In the genomic region with DNA sequence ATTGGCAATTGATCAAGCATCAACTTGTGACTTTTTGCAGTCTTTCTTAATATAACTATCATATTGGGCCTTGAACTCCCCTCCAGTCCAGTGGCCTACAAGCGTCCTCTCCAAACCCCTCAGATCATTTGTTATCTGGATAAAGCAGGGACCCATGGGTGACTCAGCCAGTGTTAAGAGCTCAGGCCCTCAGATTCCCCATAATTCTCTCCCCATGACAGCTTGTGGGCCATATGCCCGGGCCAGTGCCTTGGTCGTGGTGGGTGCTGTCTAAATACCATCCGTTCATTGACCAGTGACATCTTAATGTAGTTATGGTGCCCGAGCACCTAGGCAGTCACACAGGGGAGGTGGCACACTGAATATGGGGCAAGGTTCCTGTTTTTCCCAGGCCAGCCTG, we compare ENCODE assay signal across 1 cellular context.
TF ChIP-seq lines count a peak whose summit lies in the region.

No MANE protein-coding gene starts in this region.

TF ChIP-seq in K562, 482 proteins besides CTCF, POLR2A, EP300 and RAD21 (continued from another document and continues in another):
- TF ChIP-seq NFRKB (IDR thresholded peaks at IDR 0.05; ENCODE audit: low read depth): no peak
- TF ChIP-seq, protein P1, sequence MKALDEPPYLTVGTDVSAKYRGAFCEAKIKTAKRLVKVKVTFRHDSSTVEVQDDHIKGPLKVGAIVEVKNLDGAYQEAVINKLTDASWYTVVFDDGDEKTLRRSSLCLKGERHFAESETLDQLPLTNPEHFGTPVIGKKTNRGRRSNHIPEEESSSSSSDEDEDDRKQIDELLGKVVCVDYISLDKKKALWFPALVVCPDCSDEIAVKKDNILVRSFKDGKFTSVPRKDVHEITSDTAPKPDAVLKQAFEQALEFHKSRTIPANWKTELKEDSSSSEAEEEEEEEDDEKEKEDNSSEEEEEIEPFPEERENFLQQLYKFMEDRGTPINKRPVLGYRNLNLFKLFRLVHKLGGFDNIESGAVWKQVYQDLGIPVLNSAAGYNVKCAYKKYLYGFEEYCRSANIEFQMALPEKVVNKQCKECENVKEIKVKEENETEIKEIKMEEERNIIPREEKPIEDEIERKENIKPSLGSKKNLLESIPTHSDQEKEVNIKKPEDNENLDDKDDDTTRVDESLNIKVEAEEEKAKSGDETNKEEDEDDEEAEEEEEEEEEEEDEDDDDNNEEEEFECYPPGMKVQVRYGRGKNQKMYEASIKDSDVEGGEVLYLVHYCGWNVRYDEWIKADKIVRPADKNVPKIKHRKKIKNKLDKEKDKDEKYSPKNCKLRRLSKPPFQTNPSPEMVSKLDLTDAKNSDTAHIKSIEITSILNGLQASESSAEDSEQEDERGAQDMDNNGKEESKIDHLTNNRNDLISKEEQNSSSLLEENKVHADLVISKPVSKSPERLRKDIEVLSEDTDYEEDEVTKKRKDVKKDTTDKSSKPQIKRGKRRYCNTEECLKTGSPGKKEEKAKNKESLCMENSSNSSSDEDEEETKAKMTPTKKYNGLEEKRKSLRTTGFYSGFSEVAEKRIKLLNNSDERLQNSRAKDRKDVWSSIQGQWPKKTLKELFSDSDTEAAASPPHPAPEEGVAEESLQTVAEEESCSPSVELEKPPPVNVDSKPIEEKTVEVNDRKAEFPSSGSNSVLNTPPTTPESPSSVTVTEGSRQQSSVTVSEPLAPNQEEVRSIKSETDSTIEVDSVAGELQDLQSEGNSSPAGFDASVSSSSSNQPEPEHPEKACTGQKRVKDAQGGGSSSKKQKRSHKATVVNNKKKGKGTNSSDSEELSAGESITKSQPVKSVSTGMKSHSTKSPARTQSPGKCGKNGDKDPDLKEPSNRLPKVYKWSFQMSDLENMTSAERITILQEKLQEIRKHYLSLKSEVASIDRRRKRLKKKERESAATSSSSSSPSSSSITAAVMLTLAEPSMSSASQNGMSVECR (CRISPR knock-in tag; IDR thresholded peaks at IDR 0.05): no peak
- TF ChIP-seq MXI1 (IDR thresholded peaks at IDR 0.05; ENCODE audit: low read depth, low read length): no peak
- no peak for TF ChIP-seq ZNF140 (CRISPR knock-in tag; IDR thresholded peaks at IDR 0.05)
- TF ChIP-seq RB1 (IDR thresholded peaks at IDR 0.05; ENCODE audit: low read depth): no peak; the same call in 1 of the 2 replicates
- TF ChIP-seq RBM17 (IDR thresholded peaks at IDR 0.05; ENCODE audit: borderline replicate concordance, low read depth, low read length): no peak
- TF ChIP-seq, protein P2, sequence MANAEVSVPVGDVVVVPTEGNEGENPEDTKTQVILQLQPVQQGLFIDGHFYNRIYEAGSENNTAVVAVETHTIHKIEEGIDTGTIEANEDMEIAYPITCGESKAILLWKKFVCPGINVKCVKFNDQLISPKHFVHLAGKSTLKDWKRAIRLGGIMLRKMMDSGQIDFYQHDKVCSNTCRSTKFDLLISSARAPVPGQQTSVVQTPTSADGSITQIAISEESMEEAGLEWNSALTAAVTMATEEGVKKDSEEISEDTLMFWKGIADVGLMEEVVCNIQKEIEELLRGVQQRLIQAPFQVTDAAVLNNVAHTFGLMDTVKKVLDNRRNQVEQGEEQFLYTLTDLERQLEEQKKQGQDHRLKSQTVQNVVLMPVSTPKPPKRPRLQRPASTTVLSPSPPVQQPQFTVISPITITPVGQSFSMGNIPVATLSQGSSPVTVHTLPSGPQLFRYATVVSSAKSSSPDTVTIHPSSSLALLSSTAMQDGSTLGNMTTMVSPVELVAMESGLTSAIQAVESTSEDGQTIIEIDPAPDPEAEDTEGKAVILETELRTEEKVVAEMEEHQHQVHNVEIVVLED (CRISPR knock-in tag; IDR thresholded peaks at IDR 0.05): no peak
- TF ChIP-seq, protein P3, sequence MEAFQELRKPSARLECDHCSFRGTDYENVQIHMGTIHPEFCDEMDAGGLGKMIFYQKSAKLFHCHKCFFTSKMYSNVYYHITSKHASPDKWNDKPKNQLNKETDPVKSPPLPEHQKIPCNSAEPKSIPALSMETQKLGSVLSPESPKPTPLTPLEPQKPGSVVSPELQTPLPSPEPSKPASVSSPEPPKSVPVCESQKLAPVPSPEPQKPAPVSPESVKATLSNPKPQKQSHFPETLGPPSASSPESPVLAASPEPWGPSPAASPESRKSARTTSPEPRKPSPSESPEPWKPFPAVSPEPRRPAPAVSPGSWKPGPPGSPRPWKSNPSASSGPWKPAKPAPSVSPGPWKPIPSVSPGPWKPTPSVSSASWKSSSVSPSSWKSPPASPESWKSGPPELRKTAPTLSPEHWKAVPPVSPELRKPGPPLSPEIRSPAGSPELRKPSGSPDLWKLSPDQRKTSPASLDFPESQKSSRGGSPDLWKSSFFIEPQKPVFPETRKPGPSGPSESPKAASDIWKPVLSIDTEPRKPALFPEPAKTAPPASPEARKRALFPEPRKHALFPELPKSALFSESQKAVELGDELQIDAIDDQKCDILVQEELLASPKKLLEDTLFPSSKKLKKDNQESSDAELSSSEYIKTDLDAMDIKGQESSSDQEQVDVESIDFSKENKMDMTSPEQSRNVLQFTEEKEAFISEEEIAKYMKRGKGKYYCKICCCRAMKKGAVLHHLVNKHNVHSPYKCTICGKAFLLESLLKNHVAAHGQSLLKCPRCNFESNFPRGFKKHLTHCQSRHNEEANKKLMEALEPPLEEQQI (IDR thresholded peaks at IDR 0.05): 0 out of 2 replicates have a peak, but pooled peaks have one; percentile 13
- TF ChIP-seq, protein P4, sequence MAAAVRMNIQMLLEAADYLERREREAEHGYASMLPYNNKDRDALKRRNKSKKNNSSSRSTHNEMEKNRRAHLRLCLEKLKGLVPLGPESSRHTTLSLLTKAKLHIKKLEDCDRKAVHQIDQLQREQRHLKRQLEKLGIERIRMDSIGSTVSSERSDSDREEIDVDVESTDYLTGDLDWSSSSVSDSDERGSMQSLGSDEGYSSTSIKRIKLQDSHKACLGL (CRISPR knock-in tag; IDR thresholded peaks at IDR 0.05; ENCODE audit: borderline replicate concordance, poor library complexity, severe bottlenecking): no peak
- peak in 1 of 2 experiments; percentile 39; a peak in 1 of 4 replicates for TF ChIP-seq TBL1XR1 (IDR thresholded peaks at IDR 0.05; ENCODE audit: low read length in 2 of 2)
- TF ChIP-seq PHF8 (IDR thresholded peaks at IDR 0.05; ENCODE audit: borderline replicate concordance, low read length): no peak
- TF ChIP-seq HNRNPLL (IDR thresholded peaks at IDR 0.05; ENCODE audit: low read depth, low read length, poor library complexity, severe bottlenecking): no peak
- TF ChIP-seq TBP (optimal IDR thresholded peaks at IDR 0.05; ENCODE audit: low read depth, low read length): no peak
- no peak for TF ChIP-seq HDGF (IDR thresholded peaks at IDR 0.05)
- no peak for TF ChIP-seq CAMTA2 (CRISPR knock-in tag; conservative IDR thresholded peaks at IDR 0.05)
- TF ChIP-seq, protein P5, sequence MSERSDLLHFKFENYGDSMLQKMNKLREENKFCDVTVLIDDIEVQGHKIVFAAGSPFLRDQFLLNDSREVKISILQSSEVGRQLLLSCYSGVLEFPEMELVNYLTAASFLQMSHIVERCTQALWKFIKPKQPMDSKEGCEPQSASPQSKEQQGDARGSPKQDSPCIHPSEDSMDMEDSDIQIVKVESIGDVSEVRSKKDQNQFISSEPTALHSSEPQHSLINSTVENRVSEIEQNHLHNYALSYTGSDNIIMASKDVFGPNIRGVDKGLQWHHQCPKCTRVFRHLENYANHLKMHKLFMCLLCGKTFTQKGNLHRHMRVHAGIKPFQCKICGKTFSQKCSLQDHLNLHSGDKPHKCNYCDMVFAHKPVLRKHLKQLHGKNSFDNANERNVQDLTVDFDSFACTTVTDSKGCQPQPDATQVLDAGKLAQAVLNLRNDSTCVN (CRISPR knock-in tag; IDR thresholded peaks at IDR 0.05): no peak
- no peak for TF ChIP-seq ZBED1 (IDR thresholded peaks at IDR 0.05)
- TF ChIP-seq, protein P6, sequence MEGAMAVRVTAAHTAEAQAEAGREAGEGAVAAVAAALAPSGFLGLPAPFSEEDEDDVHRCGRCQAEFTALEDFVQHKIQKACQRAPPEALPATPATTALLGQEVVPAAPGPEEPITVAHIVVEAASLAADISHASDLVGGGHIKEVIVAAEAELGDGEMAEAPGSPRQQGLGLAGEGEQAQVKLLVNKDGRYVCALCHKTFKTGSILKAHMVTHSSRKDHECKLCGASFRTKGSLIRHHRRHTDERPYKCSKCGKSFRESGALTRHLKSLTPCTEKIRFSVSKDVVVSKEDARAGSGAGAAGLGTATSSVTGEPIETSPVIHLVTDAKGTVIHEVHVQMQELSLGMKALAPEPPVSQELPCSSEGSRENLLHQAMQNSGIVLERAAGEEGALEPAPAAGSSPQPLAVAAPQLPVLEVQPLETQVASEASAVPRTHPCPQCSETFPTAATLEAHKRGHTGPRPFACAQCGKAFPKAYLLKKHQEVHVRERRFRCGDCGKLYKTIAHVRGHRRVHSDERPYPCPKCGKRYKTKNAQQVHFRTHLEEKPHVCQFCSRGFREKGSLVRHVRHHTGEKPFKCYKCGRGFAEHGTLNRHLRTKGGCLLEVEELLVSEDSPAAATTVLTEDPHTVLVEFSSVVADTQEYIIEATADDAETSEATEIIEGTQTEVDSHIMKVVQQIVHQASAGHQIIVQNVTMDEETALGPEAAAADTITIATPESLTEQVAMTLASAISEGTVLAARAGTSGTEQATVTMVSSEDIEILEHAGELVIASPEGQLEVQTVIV (CRISPR knock-in tag; IDR thresholded peaks at IDR 0.05; ENCODE audit: borderline replicate concordance): no peak
- TF ChIP-seq CBX2 (IDR thresholded peaks at IDR 0.05; ENCODE audit: insufficient read depth, low read length, poor library complexity, severe bottlenecking): no peak
- no peak for TF ChIP-seq LARP7 (IDR thresholded peaks at IDR 0.05)
- TF ChIP-seq, protein P7, sequence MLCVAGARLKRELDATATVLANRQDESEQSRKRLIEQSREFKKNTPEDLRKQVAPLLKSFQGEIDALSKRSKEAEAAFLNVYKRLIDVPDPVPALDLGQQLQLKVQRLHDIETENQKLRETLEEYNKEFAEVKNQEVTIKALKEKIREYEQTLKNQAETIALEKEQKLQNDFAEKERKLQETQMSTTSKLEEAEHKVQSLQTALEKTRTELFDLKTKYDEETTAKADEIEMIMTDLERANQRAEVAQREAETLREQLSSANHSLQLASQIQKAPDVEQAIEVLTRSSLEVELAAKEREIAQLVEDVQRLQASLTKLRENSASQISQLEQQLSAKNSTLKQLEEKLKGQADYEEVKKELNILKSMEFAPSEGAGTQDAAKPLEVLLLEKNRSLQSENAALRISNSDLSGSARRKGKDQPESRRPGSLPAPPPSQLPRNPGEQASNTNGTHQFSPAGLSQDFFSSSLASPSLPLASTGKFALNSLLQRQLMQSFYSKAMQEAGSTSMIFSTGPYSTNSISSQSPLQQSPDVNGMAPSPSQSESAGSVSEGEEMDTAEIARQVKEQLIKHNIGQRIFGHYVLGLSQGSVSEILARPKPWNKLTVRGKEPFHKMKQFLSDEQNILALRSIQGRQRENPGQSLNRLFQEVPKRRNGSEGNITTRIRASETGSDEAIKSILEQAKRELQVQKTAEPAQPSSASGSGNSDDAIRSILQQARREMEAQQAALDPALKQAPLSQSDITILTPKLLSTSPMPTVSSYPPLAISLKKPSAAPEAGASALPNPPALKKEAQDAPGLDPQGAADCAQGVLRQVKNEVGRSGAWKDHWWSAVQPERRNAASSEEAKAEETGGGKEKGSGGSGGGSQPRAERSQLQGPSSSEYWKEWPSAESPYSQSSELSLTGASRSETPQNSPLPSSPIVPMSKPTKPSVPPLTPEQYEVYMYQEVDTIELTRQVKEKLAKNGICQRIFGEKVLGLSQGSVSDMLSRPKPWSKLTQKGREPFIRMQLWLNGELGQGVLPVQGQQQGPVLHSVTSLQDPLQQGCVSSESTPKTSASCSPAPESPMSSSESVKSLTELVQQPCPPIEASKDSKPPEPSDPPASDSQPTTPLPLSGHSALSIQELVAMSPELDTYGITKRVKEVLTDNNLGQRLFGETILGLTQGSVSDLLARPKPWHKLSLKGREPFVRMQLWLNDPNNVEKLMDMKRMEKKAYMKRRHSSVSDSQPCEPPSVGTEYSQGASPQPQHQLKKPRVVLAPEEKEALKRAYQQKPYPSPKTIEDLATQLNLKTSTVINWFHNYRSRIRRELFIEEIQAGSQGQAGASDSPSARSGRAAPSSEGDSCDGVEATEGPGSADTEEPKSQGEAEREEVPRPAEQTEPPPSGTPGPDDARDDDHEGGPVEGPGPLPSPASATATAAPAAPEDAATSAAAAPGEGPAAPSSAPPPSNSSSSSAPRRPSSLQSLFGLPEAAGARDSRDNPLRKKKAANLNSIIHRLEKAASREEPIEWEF (CRISPR knock-in tag; IDR thresholded peaks at IDR 0.05): no peak
- TF ChIP-seq ARID1B (IDR thresholded peaks at IDR 0.05): peak; percentile 96
- TF ChIP-seq, protein P8, sequence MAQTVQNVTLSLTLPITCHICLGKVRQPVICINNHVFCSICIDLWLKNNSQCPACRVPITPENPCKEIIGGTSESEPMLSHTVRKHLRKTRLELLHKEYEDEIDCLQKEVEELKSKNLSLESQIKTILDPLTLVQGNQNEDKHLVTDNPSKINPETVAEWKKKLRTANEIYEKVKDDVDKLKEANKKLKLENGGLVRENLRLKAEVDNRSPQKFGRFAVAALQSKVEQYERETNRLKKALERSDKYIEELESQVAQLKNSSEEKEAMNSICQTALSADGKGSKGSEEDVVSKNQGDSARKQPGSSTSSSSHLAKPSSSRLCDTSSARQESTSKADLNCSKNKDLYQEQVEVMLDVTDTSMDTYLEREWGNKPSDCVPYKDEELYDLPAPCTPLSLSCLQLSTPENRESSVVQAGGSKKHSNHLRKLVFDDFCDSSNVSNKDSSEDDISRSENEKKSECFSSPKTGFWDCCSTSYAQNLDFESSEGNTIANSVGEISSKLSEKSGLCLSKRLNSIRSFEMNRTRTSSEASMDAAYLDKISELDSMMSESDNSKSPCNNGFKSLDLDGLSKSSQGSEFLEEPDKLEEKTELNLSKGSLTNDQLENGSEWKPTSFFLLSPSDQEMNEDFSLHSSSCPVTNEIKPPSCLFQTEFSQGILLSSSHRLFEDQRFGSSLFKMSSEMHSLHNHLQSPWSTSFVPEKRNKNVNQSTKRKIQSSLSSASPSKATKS (CRISPR knock-in tag; IDR thresholded peaks at IDR 0.05): no peak
- TF ChIP-seq, protein P9, sequence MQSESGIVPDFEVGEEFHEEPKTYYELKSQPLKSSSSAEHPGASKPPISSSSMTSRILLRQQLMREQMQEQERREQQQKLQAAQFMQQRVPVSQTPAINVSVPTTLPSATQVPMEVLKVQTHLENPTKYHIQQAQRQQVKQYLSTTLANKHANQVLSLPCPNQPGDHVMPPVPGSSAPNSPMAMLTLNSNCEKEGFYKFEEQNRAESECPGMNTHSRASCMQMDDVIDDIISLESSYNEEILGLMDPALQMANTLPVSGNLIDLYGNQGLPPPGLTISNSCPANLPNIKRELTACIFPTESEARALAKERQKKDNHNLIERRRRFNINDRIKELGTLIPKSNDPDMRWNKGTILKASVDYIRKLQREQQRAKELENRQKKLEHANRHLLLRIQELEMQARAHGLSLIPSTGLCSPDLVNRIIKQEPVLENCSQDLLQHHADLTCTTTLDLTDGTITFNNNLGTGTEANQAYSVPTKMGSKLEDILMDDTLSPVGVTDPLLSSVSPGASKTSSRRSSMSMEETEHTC (IDR thresholded peaks at IDR 0.05): no peak
- no peak for TF ChIP-seq PPARD (CRISPR knock-in tag; IDR thresholded peaks at IDR 0.05)
- TF ChIP-seq, protein P10, sequence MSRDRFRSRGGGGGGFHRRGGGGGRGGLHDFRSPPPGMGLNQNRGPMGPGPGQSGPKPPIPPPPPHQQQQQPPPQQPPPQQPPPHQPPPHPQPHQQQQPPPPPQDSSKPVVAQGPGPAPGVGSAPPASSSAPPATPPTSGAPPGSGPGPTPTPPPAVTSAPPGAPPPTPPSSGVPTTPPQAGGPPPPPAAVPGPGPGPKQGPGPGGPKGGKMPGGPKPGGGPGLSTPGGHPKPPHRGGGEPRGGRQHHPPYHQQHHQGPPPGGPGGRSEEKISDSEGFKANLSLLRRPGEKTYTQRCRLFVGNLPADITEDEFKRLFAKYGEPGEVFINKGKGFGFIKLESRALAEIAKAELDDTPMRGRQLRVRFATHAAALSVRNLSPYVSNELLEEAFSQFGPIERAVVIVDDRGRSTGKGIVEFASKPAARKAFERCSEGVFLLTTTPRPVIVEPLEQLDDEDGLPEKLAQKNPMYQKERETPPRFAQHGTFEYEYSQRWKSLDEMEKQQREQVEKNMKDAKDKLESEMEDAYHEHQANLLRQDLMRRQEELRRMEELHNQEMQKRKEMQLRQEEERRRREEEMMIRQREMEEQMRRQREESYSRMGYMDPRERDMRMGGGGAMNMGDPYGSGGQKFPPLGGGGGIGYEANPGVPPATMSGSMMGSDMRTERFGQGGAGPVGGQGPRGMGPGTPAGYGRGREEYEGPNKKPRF (IDR thresholded peaks at IDR 0.05; ENCODE audit: low read depth, low read length): no peak
- no peak for TF ChIP-seq FUS (optimal IDR thresholded peaks at IDR 0.05; ENCODE audit: low read depth, low read length)
